ENCODE assay signal across 9 cellular contexts in genomic region chr15:101511717-101512116, GRCh38. TPM values are rescaled to one million over a fixed set of nuclear protein-coding genes. Genes with fewer than 3 reads are reported as not detected.
"Had no signal": no experiment of that assay in that cellular context is flagged by ENCODE, and none has a peak within 500 bp of the region (broad histone marks: within the 10 kb centered on the region; RNA-seq: fewer than 3 reads in every experiment).

No MANE protein-coding gene starts in this region.

- H3K9ac ChIP-seq: KMS-11 had no signal

- H3K4me3 ChIP-seq: K562 had no signal

- ATAC-seq: HepG2, K562 had no signal

- FAIRE-seq: HepG2, HTR-8/SVneo, K562 had no signal

- H3K27ac ChIP-seq: HL-60, KMS-11 had no signal

- DNase-seq: IMR-90, KBM-7, KG1 had no signal

- H3K4me1 Mint-ChIP-seq: IgD-negative memory B cell had no signal

- H3K4me3 Mint-ChIP-seq: IgD-negative memory B cell had no signal

- H3K27ac Mint-ChIP-seq: IgD-negative memory B cell had no signal

- H3K4me2 ChIP-seq: KMS-11 had no signal

RNA-seq across cellular contexts. Expression of gene PCSK6, which starts 22.2 kb away (rescaled TPM):
- total RNA-seq: IMR-90 had no signal
- polyA plus RNA-seq: IMR-90 had no signal
